ENCODE assay signal across 20 cellular contexts in the genomic region with DNA sequence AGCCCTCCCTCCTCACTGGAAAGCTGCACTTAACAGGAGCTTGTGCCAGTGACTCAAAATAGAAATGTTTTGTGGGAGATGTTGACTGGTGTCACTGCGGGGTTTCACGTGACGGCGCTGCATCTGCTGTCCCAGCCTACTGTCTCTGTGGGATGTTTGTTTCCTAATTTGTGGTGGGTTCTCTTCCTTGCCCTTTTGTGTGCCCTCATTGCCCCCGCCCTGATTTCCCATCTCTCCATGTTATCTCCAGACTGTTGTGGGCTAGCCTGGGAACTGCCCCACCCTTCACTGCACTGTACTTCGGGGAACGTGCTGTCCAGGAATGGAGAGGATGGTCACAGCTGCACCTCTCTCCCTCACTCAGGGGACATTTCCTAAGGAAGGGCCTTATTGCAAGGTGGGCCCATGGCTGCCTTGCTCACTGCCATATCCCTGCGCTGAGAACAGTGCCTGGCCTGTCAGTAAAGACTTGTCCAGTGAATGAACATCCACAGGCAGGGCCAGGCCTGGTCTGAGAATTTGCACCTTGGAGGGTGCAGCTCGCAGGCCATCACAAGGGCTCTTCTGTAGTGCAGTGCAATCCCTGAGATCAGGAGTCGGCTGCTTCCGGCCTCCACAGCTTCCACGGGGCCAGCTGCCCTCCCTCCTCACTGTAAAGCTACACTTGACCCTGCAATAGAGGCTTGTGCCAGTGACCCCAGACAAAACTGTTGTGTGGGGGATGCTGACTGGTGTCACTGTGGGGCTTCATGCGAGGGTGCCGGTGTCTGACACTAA. TPM values are rescaled to one million over a fixed set of nuclear protein-coding genes. Genes with fewer than 3 reads are reported as not detected.
DNase-seq lines count a peak whose midpoint lies in the region; ATAC-seq, FAIRE-seq and TF ChIP-seq lines count a peak whose summit lies in the region.
"Had no signal": no experiment of that assay in that cellular context is flagged by ENCODE, and none has a peak within 500 bp of the region (broad histone marks: within the 10 kb centered on the region; RNA-seq: fewer than 3 reads in every experiment).

No MANE protein-coding gene starts in this region.

- CTCF ChIA-PET in activated CD4-positive, alpha-beta T cell treated with anti-CD3 and anti-CD28 coated beads for 36 hours (lab: Charles Lee), result interaction anchor here (1.3 to 5.7 kb wide), 3 partner anchors 9 to 17 kb away, joined by 7 to 36 read pairs (median 8); no protein-coding TSS in a partner anchor

- no peak for ATAC-seq in activated CD4-positive, alpha-beta T cell treated with anti-CD3 and anti-CD28 coated beads for 36 hours
- ATAC-seq in activated naive CD8-positive, alpha-beta T cell treated with anti-CD3 and anti-CD28 coated beads, Interleukin-2, amount 50 U/mL, for 24 hours, result no peak
- no peak for ATAC-seq in GM18511 (IDR thresholded peaks at IDR 0.05; ENCODE audit: unreplicated experiment)
- ATAC-seq: body of pancreas; stimulated activated naive B cell treated with anti-CD40 and anti-IgM and Interleukin-4, amounts not matched to agents 10 μg/mL and 1 μg/mL and 100 μg/mL, for 72 hours had no signal

- no peak overlapping the region for H3K4me3 ChIP-seq in stomach
- H3K4me3 ChIP-seq: body of pancreas, SJCRH30 had no signal

- H3K4me1 ChIP-seq in stomach, result peaks cover 0 to 8% (median 3%) of the 10 kb centered on the region in 4 donors
- H3K4me1 ChIP-seq: body of pancreas had no signal

- H3K9me3 ChIP-seq in stomach, result peaks cover 7 to 16% (median 10%) of the 10 kb centered on the region in 4 donors

- H3K36me3 ChIP-seq in stomach, result no peaks in the 10 kb centered on the region
- H3K36me3 ChIP-seq: SJCRH30 had no signal

- peaks cover 7% of the 10 kb centered on the region for H3K9me3 Mint-ChIP-seq in activated CD4-positive, alpha-beta T cell treated with anti-CD3 and anti-CD28 coated beads for 36 hours (ENCODE audit: low read depth)
- no peaks in the 10 kb centered on the region for H3K9me3 Mint-ChIP-seq in activated naive CD8-positive, alpha-beta T cell treated with anti-CD3 and anti-CD28 coated beads, Interleukin-2, amount 50 U/mL, for 24 hours
- H3K9me3 Mint-ChIP-seq in nephron progenitor cell, result peaks cover 14% of the 10 kb centered on the region

- H3K4me3 Mint-ChIP-seq in activated CD4-positive, alpha-beta T cell treated with anti-CD3 and anti-CD28 coated beads for 36 hours, result no peak overlapping the region
- H3K4me3 Mint-ChIP-seq in activated naive CD8-positive, alpha-beta T cell treated with anti-CD3 and anti-CD28 coated beads, Interleukin-2, amount 50 U/mL, for 24 hours, result no peak overlapping the region
- H3K4me3 Mint-ChIP-seq in nephron progenitor cell, result no peak overlapping the region
- H3K4me3 Mint-ChIP-seq: stimulated activated naive B cell treated with anti-CD40 and anti-IgM and Interleukin-4, amounts not matched to agents 10 μg/mL and 1 μg/mL and 100 μg/mL, for 72 hours had no signal

- TF ChIP-seq CTCF in nephron progenitor cell (IDR thresholded peaks at IDR 0.05), result no peak
- no peak for TF ChIP-seq CTCF in stomach (IDR thresholded peaks at IDR 0.05)

- FAIRE-seq in HTR-8/SVneo (lab: Jason Lieb, UNC), result peak; percentile 78

- no peak for TF ChIP-seq POLR2A in stomach (IDR thresholded peaks at IDR 0.05)

- H3K27ac ChIP-seq in stomach, result no peak overlapping the region
- H3K27ac ChIP-seq: 22Rv1, body of pancreas, SJCRH30 had no signal

- peak overlapping the region; percentile 85 for H3K27ac Mint-ChIP-seq in activated CD4-positive, alpha-beta T cell treated with anti-CD3 and anti-CD28 coated beads for 36 hours
- H3K27ac Mint-ChIP-seq in activated naive CD8-positive, alpha-beta T cell treated with anti-CD3 and anti-CD28 coated beads, Interleukin-2, amount 50 U/mL, for 24 hours, result peak overlapping the region; percentile 39
- H3K27ac Mint-ChIP-seq in nephron progenitor cell, result peak overlapping the region; percentile 41
- H3K27ac Mint-ChIP-seq: stimulated activated naive B cell treated with anti-CD40 and anti-IgM and Interleukin-4, amounts not matched to agents 10 μg/mL and 1 μg/mL and 100 μg/mL, for 72 hours had no signal

- TF ChIP-seq EP300 in stomach (IDR thresholded peaks at IDR 0.05), result no peak

- WGBS in stomach, 5 donors, result 86 to 90% (median 89%) methylated on average over 13 to 14 of the region's 14 CpGs

- POLR2A ChIA-PET in activated CD4-positive, alpha-beta T cell treated with anti-CD3 and anti-CD28 coated beads for 36 hours (lab: Charles Lee), result no interaction called here

- intact Hi-C loops in activated CD4-positive, alpha-beta T cell treated with anti-CD3 and anti-CD28 coated beads for 36 hours (cut with DNase I, micrococcal nuclease), result no loop called here
- intact Hi-C loops in stomach (cut with DNase I; ENCODE audit: low total_unique reads), result no loop called here

- no peak for DNase-seq in activated CD4-positive, alpha-beta T cell treated with anti-CD3 and anti-CD28 coated beads for 36 hours
- no peak for DNase-seq in activated CD4-positive, alpha-beta T cell treated with anti-CD3 and anti-CD28 coated beads, Interleukin-2, amount 50 U/mL, for 1 hour
- no peak for DNase-seq in HTR-8/SVneo (ENCODE audit: insufficient read length, low spot score)
- no peak for DNase-seq in activated naive CD8-positive, alpha-beta T cell treated with anti-CD3 and anti-CD28 coated beads, Interleukin-2, amount 50 U/mL, for 24 hours
- no peak for DNase-seq in nephron progenitor cell
- DNase-seq in SKM-1 treated with dmso at 0.1 percent for 144 hours (lab: John Stamatoyannopoulos, UW; ENCODE audit: unreplicated experiment), result no peak
- no peak for DNase-seq in stomach
- DNase-seq: body of pancreas; cortex of kidney; foreskin melanocyte; NCI-H1092; NCI-H2081 treated with DMSO at 0.1 percent for 48 hours; NCI-H526 treated with DMSO at 0.1 percent for 48 hours; SJCRH30; stimulated activated naive B cell treated with anti-CD40 and anti-IgM and Interleukin-4, amounts not matched to agents 10 μg/mL and 1 μg/mL and 100 μg/mL, for 72 hours; trophoblast cell had no signal

- H3K4me1 Mint-ChIP-seq in activated CD4-positive, alpha-beta T cell treated with anti-CD3 and anti-CD28 coated beads for 36 hours, result peaks cover 39% of the 10 kb centered on the region
- H3K4me1 Mint-ChIP-seq in activated naive CD8-positive, alpha-beta T cell treated with anti-CD3 and anti-CD28 coated beads, Interleukin-2, amount 50 U/mL, for 24 hours, result peaks cover 45% of the 10 kb centered on the region
- H3K4me1 Mint-ChIP-seq in nephron progenitor cell, result peaks cover 22% of the 10 kb centered on the region
- H3K4me1 Mint-ChIP-seq: stimulated activated naive B cell treated with anti-CD40 and anti-IgM and Interleukin-4, amounts not matched to agents 10 μg/mL and 1 μg/mL and 100 μg/mL, for 72 hours had no signal

- H3K27me3 ChIP-seq in stomach, result no peaks in the 10 kb centered on the region
- H3K27me3 ChIP-seq: body of pancreas, SJCRH30 had no signal

- H3K36me3 Mint-ChIP-seq in activated CD4-positive, alpha-beta T cell treated with anti-CD3 and anti-CD28 coated beads for 36 hours (ENCODE audit: low read depth), result peaks cover 71% of the 10 kb centered on the region
- H3K36me3 Mint-ChIP-seq in activated naive CD8-positive, alpha-beta T cell treated with anti-CD3 and anti-CD28 coated beads, Interleukin-2, amount 50 U/mL, for 24 hours (ENCODE audit: low read depth), result peaks cover 66% of the 10 kb centered on the region
- peaks cover 13% of the 10 kb centered on the region for H3K36me3 Mint-ChIP-seq in nephron progenitor cell (ENCODE audit: low read depth)

- H3K27me3 Mint-ChIP-seq in activated CD4-positive, alpha-beta T cell treated with anti-CD3 and anti-CD28 coated beads for 36 hours, result no peaks in the 10 kb centered on the region
- H3K27me3 Mint-ChIP-seq in activated naive CD8-positive, alpha-beta T cell treated with anti-CD3 and anti-CD28 coated beads, Interleukin-2, amount 50 U/mL, for 24 hours, result no peaks in the 10 kb centered on the region
- no peaks in the 10 kb centered on the region for H3K27me3 Mint-ChIP-seq in nephron progenitor cell (ENCODE audit: low read depth, poor library complexity)
- H3K27me3 Mint-ChIP-seq: stimulated activated naive B cell treated with anti-CD40 and anti-IgM and Interleukin-4, amounts not matched to agents 10 μg/mL and 1 μg/mL and 100 μg/mL, for 72 hours had no signal

RNA-seq across cellular contexts. Expression of gene ZAP70, which starts 18.1 kb away (rescaled TPM):
- total RNA-seq in activated CD4-positive, alpha-beta T cell treated with anti-CD3 and anti-CD28 coated beads for 36 hours, result 100 to 1,000 TPM; 153 to 156 TPM
- 10 to 100 TPM in 3 of 5 donors, 1 to 10 TPM in 2; 3.3 to 78.2 (median 19.2) TPM for total RNA-seq in stomach
- polyA plus RNA-seq in stomach, result 1 to 10 TPM; 1.1 to 2.8 (median 2.1) TPM
- total RNA-seq: H4, pulmonary artery endothelial cell had no signal
